Comparison of ENCODE assay signal across 10 cellular contexts in the genomic region with DNA sequence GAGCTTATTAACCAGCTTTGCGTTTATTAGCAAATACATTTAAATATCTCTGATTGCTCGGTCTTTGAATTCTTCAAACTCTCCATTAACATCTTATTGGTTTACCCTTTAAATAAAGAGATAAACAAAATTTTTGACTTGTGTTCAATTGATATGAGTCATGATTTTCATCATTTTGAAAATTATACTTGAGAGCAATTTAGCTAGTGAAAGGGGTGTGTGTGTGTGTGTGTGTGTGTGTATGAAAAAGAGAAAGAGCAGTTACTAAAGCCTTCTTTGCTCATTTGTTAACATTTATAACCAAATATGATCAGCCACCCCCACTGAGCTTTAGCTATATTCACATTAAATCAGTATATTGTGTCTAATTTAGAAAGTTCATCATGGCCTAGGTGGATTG. TPM values are rescaled to one million over a fixed set of nuclear protein-coding genes. Genes with fewer than 3 reads are reported as not detected.
"Had no signal": no experiment of that assay in that cellular context is flagged by ENCODE, and none has a peak within 500 bp of the region (broad histone marks: within the 10 kb centered on the region; RNA-seq: fewer than 3 reads in every experiment).

No MANE protein-coding gene starts in this region.

- H3K4me2 ChIP-seq: KMS-11 had no signal

- ATAC-seq: HepG2 had no signal

- H3K36me3 Mint-ChIP-seq: IgD-negative memory B cell had no signal

- H3K27ac Mint-ChIP-seq: IgD-negative memory B cell had no signal

- H3K4me3 Mint-ChIP-seq: H9, IgD-negative memory B cell had no signal

- DNase-seq: GM23248, H9, HCEC 1CT, KBM-7 had no signal

- H3K4me3 ChIP-seq: GM23248 had no signal

- H3K9me3 Mint-ChIP-seq: H9, IgD-negative memory B cell had no signal

- H2AFZ ChIP-seq: GM23248 had no signal

- H3K4me1 Mint-ChIP-seq: IgD-negative memory B cell had no signal

- H3K27ac ChIP-seq: GM23248, HL-60, KMS-11 had no signal

RNA-seq across cellular contexts. Expression of gene FAM216B, which starts 48.3 kb away (rescaled TPM):
- total RNA-seq: GM23248, H1, H9, HepG2, HT1080 had no signal
- polyA plus RNA-seq: GM23248, H1, HepG2, IgD-negative memory B cell had no signal
